Comparison of ENCODE assay signal across 8 cellular contexts in genomic region chr15:99565031-99565280, GRCh38. TPM values are rescaled to one million over a fixed set of nuclear protein-coding genes. Genes with fewer than 3 reads are reported as not detected.
DNase-seq lines count a peak whose midpoint lies in the region; ATAC-seq and TF ChIP-seq lines count a peak whose summit lies in the region.

No MANE protein-coding gene starts in this region.

- in situ Hi-C loops in mammary epithelial cell (cut with MboI; ENCODE audit: low sequenced_read_pairs in 2 of 2) = no loop called here

- H3K27ac ChIP-seq in mammary epithelial cell (ENCODE audit: insufficient read depth, low read depth, low read length) (no peak overlapping the region), muscle layer of duodenum (ENCODE audit: low read length) (peak overlapping the region; percentile 85)

- peaks cover 33% of the 10 kb centered on the region for H3K79me2 ChIP-seq in mammary epithelial cell (ENCODE audit: insufficient read depth, low read length)

- BruUV-seq in mammary epithelial cell (replicated peaks; lab: Mats Ljungman, UMichigan) = TSS peak; percentile 48

- no peak for ATAC-seq in GM21526 (IDR thresholded peaks at IDR 0.05; ENCODE audit: low FRiP score, unreplicated experiment)

- no peaks in the 10 kb centered on the region for H3K9me3 ChIP-seq in mammary epithelial cell (replicated peaks; ENCODE audit: insufficient read depth, low read length)
- no peaks in the 10 kb centered on the region for H3K9me3 ChIP-seq in muscle layer of duodenum (ENCODE audit: control insufficient read depth in 1 of 2, low read length in 2 of 2)

- DNase-seq in AG04449 (ENCODE audit: low read depth, low spot score) (no peak), HEK293T (ENCODE audit: extremely low spot score) (no peak), mammary epithelial cell (no peak), NCI-H524 treated with DMSO at 0.1 percent for 48 hours (lab: John Stamatoyannopoulos, UW) (no peak), NCI-H2227 treated with DMSO at 0.1 percent for 48 hours (lab: John Stamatoyannopoulos, UW) (no peak), HK-2 (ENCODE audit: unreplicated experiment) (no peak)

- POLR2A ChIA-PET in AG04449 (lab: Yijun Ruan, JAX) (interaction anchor here (0.5 to 1.0 kb wide), 2 partner anchors 9 to 88 kb away, joined by 3 read pairs; no protein-coding TSS in a partner anchor), HEK293T (lab: Yijun Ruan, JAX) (interaction anchor here (0.8 to 3.9 kb wide), 7 partner anchors 9 to 139 kb away, joined by 3 to 14 read pairs (median 7); no protein-coding TSS in a partner anchor)

- H2AFZ ChIP-seq in mammary epithelial cell (ENCODE audit: low read depth, low read length) = peak overlapping the region; percentile 99

- dilution Hi-C loops in mammary epithelial cell (cut with HindIII; ENCODE audit: low sequenced_read_pairs) = no loop called here

- H3K4me2 ChIP-seq in mammary epithelial cell (ENCODE audit: insufficient read depth, low read depth, low read length) = peak overlapping the region; percentile 98

- CTCF ChIA-PET in AG04449 (lab: Yijun Ruan, JAX) = interaction anchor here (1.3 kb wide), 1 partner anchor 292 kb away, joined by 3 read pairs; no protein-coding TSS in a partner anchor
- CTCF ChIA-PET in HEK293T (lab: Yijun Ruan, JAX) = interaction anchor here (0.7 to 3.0 kb wide), 2 partner anchors 139 to 418 kb away, joined by 3 to 15 read pairs; no protein-coding TSS in a partner anchor
- CTCF ChIA-PET in mammary epithelial cell (lab: Charles Lee; ENCODE audit: low non-redundant PET) = interaction anchor here (0.7 kb wide), 1 partner anchor 43 kb away, joined by 4 read pairs; no protein-coding TSS in a partner anchor

- H3K4me1 ChIP-seq in mammary epithelial cell (ENCODE audit: insufficient read depth, low read length) (peaks cover 8% of the 10 kb centered on the region), muscle layer of duodenum (ENCODE audit: control insufficient read depth in 1 of 2, insufficient read depth in 2 of 2, low read length in 2 of 2) (peaks cover 22 to 33% of the 10 kb centered on the region in 2 donors)

- H3K9ac ChIP-seq in mammary epithelial cell (ENCODE audit: insufficient read depth, low read length) = no peak overlapping the region

- H4K20me1 ChIP-seq in mammary epithelial cell (ENCODE audit: insufficient read depth, low read length) = no peaks in the 10 kb centered on the region

- intact Hi-C loops in mammary epithelial cell (cut with micrococcal nuclease) = loop anchor here (5.0 kb wide), 6 partner anchors 52 to 293 kb away; no protein-coding TSS in a partner anchor

- 44% methylated on average over 4 of the region's 19 CpGs for WGBS in mammary epithelial cell (ENCODE audit: low coverage, missing lambda C conversion rate)

- H3K36me3 ChIP-seq in mammary epithelial cell (ENCODE audit: insufficient read depth, low read length) = no peaks in the 10 kb centered on the region
- peaks cover 0 to 5% of the 10 kb centered on the region in 2 donors for H3K36me3 ChIP-seq in muscle layer of duodenum (ENCODE audit: control insufficient read depth in 1 of 2, insufficient read depth in 2 of 2, low read length in 2 of 2)

- H3K27me3 ChIP-seq in mammary epithelial cell (ENCODE audit: insufficient read depth, low read length) = no peaks in the 10 kb centered on the region
- no peaks in the 10 kb centered on the region for H3K27me3 ChIP-seq in muscle layer of duodenum (ENCODE audit: low read depth, low read length)

- TF ChIP-seq CTCF in AG04449 (IDR thresholded peaks at IDR 0.05; ENCODE audit: insufficient read depth, low read length, missing control alignments) = no peak
- TF ChIP-seq CTCF in mammary epithelial cell (conservative IDR thresholded peaks at IDR 0.05 in 1 of 2, IDR thresholded peaks at IDR 0.05 in 1 of 2; ENCODE audit: extremely low read depth in 1 of 2, insufficient read depth in 1 of 2, low read depth in 1 of 2, low read length in 2 of 2) = no peak

- peak overlapping the region; percentile 89 for H3K4me3 ChIP-seq in AG04449 (ENCODE audit: low read depth, low read length)
- peak overlapping the region in 2 of 3 experiments; percentile 19 to 89 for H3K4me3 ChIP-seq in mammary epithelial cell (replicated peaks in 1 of 3; ENCODE audit: insufficient read depth in 1 of 3, low read depth in 2 of 3, low read length in 3 of 3)
- H3K4me3 ChIP-seq in muscle layer of duodenum (ENCODE audit: low read depth in 1 of 2, low read length in 2 of 2) = peak overlapping the region; percentile 52 to 54

TF ChIP-seq in HEK293T, 16 proteins besides CTCF, POLR2A, EP300 and RAD21:
- TF ChIP-seq FOXA1 (IDR thresholded peaks at IDR 0.05) (no peak), LEF1 (IDR thresholded peaks at IDR 0.05; ENCODE audit: borderline replicate concordance) (no peak), FOXK2 (IDR thresholded peaks at IDR 0.05) (no peak), PKNOX1 (IDR thresholded peaks at IDR 0.05) (no peak), SUZ12 (IDR thresholded peaks at IDR 0.05) (no peak), HDGF (IDR thresholded peaks at IDR 0.05; ENCODE audit: borderline replicate concordance) (0 out of 2 replicates have a peak, but pooled peaks have one; percentile 43), ARNT (IDR thresholded peaks at IDR 0.05) (no peak)

RNA-seq across cellular contexts. Expression of gene MEF2A, which starts 0.8 kb away (rescaled TPM):
- 10 to 100 TPM; 39.8 to 46.0 TPM for total RNA-seq in mammary epithelial cell
- polyA plus RNA-seq in mammary epithelial cell = 19.0 TPM
- 26.4 TPM for polyA minus RNA-seq in mammary epithelial cell
